Comparison of ENCODE assay signal across 28 cellular contexts in the genomic region with DNA sequence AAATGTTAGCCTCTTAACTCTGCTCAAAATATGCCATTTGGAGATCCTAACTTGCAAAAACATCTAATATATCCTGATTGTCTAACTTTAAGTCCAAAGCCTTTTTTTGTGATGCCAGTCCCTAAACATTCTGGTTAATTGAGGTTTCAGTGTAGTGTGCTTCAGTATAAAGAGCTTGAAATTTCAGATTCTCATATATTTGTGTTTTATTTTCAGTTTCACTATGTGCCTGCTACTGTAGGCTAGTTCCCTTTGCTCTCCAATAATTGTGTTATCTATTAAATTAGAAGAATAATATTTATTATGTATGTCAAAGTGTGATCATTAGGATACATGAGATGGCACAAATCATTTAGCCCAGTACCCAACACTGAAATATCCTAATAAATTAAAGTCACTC.
"Had no signal": no experiment of that assay in that cellular context is flagged by ENCODE, and none has a peak within 500 bp of the region (broad histone marks: within the 10 kb centered on the region; RNA-seq: fewer than 3 reads in every experiment).

No MANE protein-coding gene starts in this region.

- ATAC-seq: activated T-cell treated with anti-CD3 and anti-CD28 coated beads, Interleukin-2, amount 50 U/mL, for 4 hours; WTC11 had no signal

- H3K4me3 ChIP-seq: breast epithelium, coronary artery, Peyer's patch, SJCRH30 had no signal

- H3K4me1 ChIP-seq: breast epithelium, Peyer's patch, SJCRH30 had no signal

- H3K27me3 ChIP-seq: breast epithelium, Peyer's patch, SJCRH30 had no signal

- H3K9me3 Mint-ChIP-seq: activated CD4-positive, alpha-beta T cell treated with anti-CD3 and anti-CD28 coated beads, Interleukin-2, amount 10 ng/mL, durations not matched to agents 24 days and 14 days; activated T-cell treated with anti-CD3 and anti-CD28 coated beads, Interleukin-2, amount 50 U/mL, for 4 hours; T-helper 1 cell treated with Interleukin-12 subunit alpha and Interleukin-12 subunit beta and Interleukin-4 antibody, amounts not matched to agents 30 μg/mL and 1 μg/mL, for 36 hours; WTC11 had no signal

- H3K27ac Mint-ChIP-seq: activated CD4-positive, alpha-beta memory T cell treated with anti-CD3 and anti-CD28 coated beads for 36 hours; activated CD4-positive, alpha-beta T cell treated with anti-CD3 and anti-CD28 coated beads, Interleukin-2, amount 10 ng/mL, durations not matched to agents 24 days and 14 days; activated naive CD4-positive, alpha-beta T cell treated with anti-CD3 and anti-CD28 coated beads, Interleukin-2, amount 10 ng/mL, durations not matched to agents 7 days and 5 days; activated naive CD8-positive, alpha-beta T cell treated with anti-CD3 and anti-CD28 coated beads for 36 hours; T-helper 1 cell treated with Interleukin-12 subunit alpha and Interleukin-12 subunit beta and Interleukin-4 antibody, amounts not matched to agents 30 μg/mL and 1 μg/mL, for 36 hours; WTC11 had no signal

- H3K27me3 Mint-ChIP-seq: activated CD4-positive, alpha-beta memory T cell treated with anti-CD3 and anti-CD28 coated beads for 36 hours; activated CD4-positive, alpha-beta T cell treated with anti-CD3 and anti-CD28 coated beads, Interleukin-2, amount 10 ng/mL, durations not matched to agents 24 days and 14 days; activated naive CD4-positive, alpha-beta T cell treated with anti-CD3 and anti-CD28 coated beads, Interleukin-2, amount 10 ng/mL, durations not matched to agents 7 days and 5 days; activated naive CD8-positive, alpha-beta T cell treated with anti-CD3 and anti-CD28 coated beads for 36 hours had no signal

- H3K4me3 Mint-ChIP-seq: activated CD4-positive, alpha-beta memory T cell treated with anti-CD3 and anti-CD28 coated beads for 36 hours; activated CD4-positive, alpha-beta T cell treated with anti-CD3 and anti-CD28 coated beads, Interleukin-2, amount 10 ng/mL, durations not matched to agents 24 days and 14 days; activated naive CD4-positive, alpha-beta T cell treated with anti-CD3 and anti-CD28 coated beads, Interleukin-2, amount 10 ng/mL, durations not matched to agents 7 days and 5 days; activated naive CD8-positive, alpha-beta T cell treated with anti-CD3 and anti-CD28 coated beads for 36 hours; activated T-cell treated with anti-CD3 and anti-CD28 coated beads, Interleukin-2, amount 50 U/mL, for 4 hours; T-helper 1 cell treated with Interleukin-12 subunit alpha and Interleukin-12 subunit beta and Interleukin-4 antibody, amounts not matched to agents 30 μg/mL and 1 μg/mL, for 36 hours; WTC11 had no signal

- H3K36me3 ChIP-seq: breast epithelium, Peyer's patch, SJCRH30 had no signal

- H3K9me3 ChIP-seq: breast epithelium, Peyer's patch, SJCRH30 had no signal

- DNase-seq: activated CD4-positive, alpha-beta memory T cell treated with anti-CD3 and anti-CD28 coated beads for 36 hours; activated CD4-positive, alpha-beta T cell treated with anti-CD3 and anti-CD28 coated beads, Interleukin-2, amount 10 ng/mL, durations not matched to agents 24 days and 14 days; activated CD4-positive, CD25-positive, alpha-beta regulatory T cell treated with anti-CD3 and anti-CD28 coated beads, Interleukin-2, amount 50 U/mL, for 72 hours; activated CD8-positive, alpha-beta memory T cell treated with anti-CD3 and anti-CD28 coated beads for 24 hours; activated gamma-delta T cell; activated naive CD4-positive, alpha-beta T cell treated with anti-CD3 and anti-CD28 coated beads, Interleukin-2, amount 10 ng/mL, durations not matched to agents 7 days and 5 days; activated naive CD8-positive, alpha-beta T cell treated with anti-CD3 and anti-CD28 coated beads for 36 hours; activated T-cell treated with anti-CD3 and anti-CD28 coated beads, Interleukin-2, amount 50 U/mL, for 4 hours; caudate nucleus; Kasumi-1; NCI-H1092; NCI-H1417; NCI-H1930; NCI-H2107; NCI-H345; NCI-H510A; NCI-H526 treated with DMSO at 0.1 percent for 48 hours; NCI-H82; NK-92 treated with Interleukin-12 subunit alpha and Interleukin-12 subunit beta, amount 100 ng/mL, for 24 hours; OCI-M1; Peyer's patch; Right ventricle myocardium superior; SJCRH30 had no signal

- H3K27ac ChIP-seq: breast epithelium, coronary artery, Peyer's patch, RWPE1, SJCRH30 had no signal

- H3K4me1 Mint-ChIP-seq: activated CD4-positive, alpha-beta T cell treated with anti-CD3 and anti-CD28 coated beads, Interleukin-2, amount 10 ng/mL, durations not matched to agents 24 days and 14 days; activated naive CD4-positive, alpha-beta T cell treated with anti-CD3 and anti-CD28 coated beads, Interleukin-2, amount 10 ng/mL, durations not matched to agents 7 days and 5 days; activated naive CD8-positive, alpha-beta T cell treated with anti-CD3 and anti-CD28 coated beads for 36 hours; WTC11 had no signal

- H3K36me3 Mint-ChIP-seq: activated CD4-positive, alpha-beta memory T cell treated with anti-CD3 and anti-CD28 coated beads for 36 hours; activated naive CD4-positive, alpha-beta T cell treated with anti-CD3 and anti-CD28 coated beads, Interleukin-2, amount 10 ng/mL, durations not matched to agents 7 days and 5 days; activated naive CD8-positive, alpha-beta T cell treated with anti-CD3 and anti-CD28 coated beads for 36 hours; WTC11 had no signal
